ENCODE assay signal across 8 cellular contexts in the genomic region with DNA sequence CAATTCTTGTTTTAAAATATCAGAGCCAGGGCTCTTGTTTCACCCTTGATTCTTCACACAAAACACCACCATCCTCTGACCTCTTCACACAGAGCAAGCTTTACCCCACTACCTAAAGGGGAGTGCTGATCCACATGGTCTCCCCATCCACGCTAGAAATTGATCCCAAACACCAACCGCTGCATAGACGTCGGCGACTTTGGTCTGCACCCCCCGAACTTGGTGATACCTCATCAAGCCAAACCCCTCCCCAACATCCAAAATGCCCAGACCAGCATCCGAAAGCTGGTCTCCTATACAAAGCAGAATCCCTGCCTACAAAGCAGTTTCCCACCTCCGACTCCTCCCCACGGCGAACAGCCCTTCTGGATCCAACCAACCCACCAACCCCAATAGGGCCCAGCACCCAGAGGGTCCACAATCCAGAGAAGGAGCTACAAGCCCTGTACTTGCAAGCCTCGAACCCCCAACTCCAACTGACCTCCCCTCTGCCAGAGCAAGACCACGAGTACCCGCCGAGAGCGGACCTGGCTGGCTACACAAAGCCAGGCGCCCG. TPM values are rescaled to one million over a fixed set of nuclear protein-coding genes. Genes with fewer than 3 reads are reported as not detected.
DNase-seq lines count a peak whose midpoint lies in the region; ATAC-seq lines count a peak whose summit lies in the region.

No MANE protein-coding gene starts in this region.

- POLR2A ChIA-PET in activated CD4-positive, alpha-beta memory T cell treated with anti-CD3 and anti-CD28 coated beads for 36 hours (lab: Charles Lee) = interaction anchor here (0.8 to 3.3 kb wide), 10 partner anchors 7 to 139 kb away, joined by 3 to 70 read pairs (median 6); partner anchors contain the start of genes BCL2A1, MTHFS and ZFAND6

- peaks cover 20% of the 10 kb centered on the region for H3K4me1 Mint-ChIP-seq in activated CD4-positive, alpha-beta memory T cell treated with anti-CD3 and anti-CD28 coated beads for 36 hours (ENCODE audit: low read depth)

- H3K9ac ChIP-seq in iPS-18a (ENCODE audit: low read length) = peak overlapping the region; percentile 87
- peak overlapping the region in 4 of 5 donors; percentile 66 to 90 (median 84) for H3K9ac ChIP-seq in subcutaneous abdominal adipose tissue (ENCODE audit: low read length in 5 of 5)

- peaks cover 38% of the 10 kb centered on the region for H3K9me3 Mint-ChIP-seq in activated CD4-positive, alpha-beta memory T cell treated with anti-CD3 and anti-CD28 coated beads for 36 hours

- H3K9me3 ChIP-seq in iPS-18a (ENCODE audit: control insufficient read depth, low read depth, low read length) (peaks cover 26% of the 10 kb centered on the region), subcutaneous abdominal adipose tissue (ENCODE audit: control insufficient read depth in 5 of 5, low read length in 5 of 5) (peaks cover 0 to 43% (median 33%) of the 10 kb centered on the region in 5 donors)

- intact Hi-C loops in activated CD4-positive, alpha-beta memory T cell treated with anti-CD3 and anti-CD28 coated beads for 36 hours (cut with micrococcal nuclease) = loop anchor here (1.0 to 2.0 kb wide), 5 partner anchors 25 to 230 kb away; partner anchors contain the start of genes BCL2A1, FAH, MTHFS and ZFAND6

- H3K27ac ChIP-seq in iPS-18a (ENCODE audit: low read length) (peak overlapping the region; percentile 71), subcutaneous abdominal adipose tissue (ENCODE audit: low read depth, low read length) (peak overlapping the region; percentile 85)

- no peak for ATAC-seq in HG02763 (IDR thresholded peaks at IDR 0.05; ENCODE audit: unreplicated experiment)

- DNase-seq in NCI-H2171 treated with DMSO at 0.1 percent for 48 hours (lab: John Stamatoyannopoulos, UW) (peak; percentile 42), NCI-H2171 (lab: John Stamatoyannopoulos, UW) (no peak), DMS53 (lab: John Stamatoyannopoulos, UW) (no peak), dedifferentiated amniotic fluid mesenchymal stem cell (ENCODE audit: extremely low spot score) (no peak)
- DNase-seq in activated CD4-positive, alpha-beta memory T cell treated with anti-CD3 and anti-CD28 coated beads for 36 hours = no peak

- H3K27me3 ChIP-seq in iPS-18a (ENCODE audit: control insufficient read depth, insufficient read depth, low read length) = no peaks in the 10 kb centered on the region
- H3K27me3 ChIP-seq in subcutaneous abdominal adipose tissue (ENCODE audit: control insufficient read depth in 5 of 5, insufficient read depth in 4 of 5, low read length in 5 of 5) = no peaks in the 10 kb centered on the region

- peak overlapping the region; percentile 93 for H3K4me3 ChIP-seq in iPS-18a (ENCODE audit: low read length)
- H3K4me3 ChIP-seq in subcutaneous abdominal adipose tissue (ENCODE audit: low read depth in 1 of 5, low read length in 5 of 5) = peak overlapping the region; percentile 68 to 89 (median 84)

- H3K4me3 Mint-ChIP-seq in activated CD4-positive, alpha-beta memory T cell treated with anti-CD3 and anti-CD28 coated beads for 36 hours = peak overlapping the region; percentile 93

- no peaks in the 10 kb centered on the region for H3K27me3 Mint-ChIP-seq in activated CD4-positive, alpha-beta memory T cell treated with anti-CD3 and anti-CD28 coated beads for 36 hours

- no peaks in the 10 kb centered on the region for H3K4me1 ChIP-seq in iPS-18a (ENCODE audit: control insufficient read depth, low read depth, low read length)
- H3K4me1 ChIP-seq in subcutaneous abdominal adipose tissue (ENCODE audit: control insufficient read depth in 5 of 5, insufficient read depth in 5 of 5, low read length in 5 of 5) = peaks cover 0 to 16% (median 13%) of the 10 kb centered on the region in 5 donors

- H3K36me3 ChIP-seq in iPS-18a (ENCODE audit: control insufficient read depth, low read depth, low read length) (peaks cover 4% of the 10 kb centered on the region), subcutaneous abdominal adipose tissue (ENCODE audit: control insufficient read depth in 5 of 5, insufficient read depth in 5 of 5, low read length in 5 of 5) (peaks cover 0 to 6% (median 2%) of the 10 kb centered on the region in 5 donors)

- H3K36me3 Mint-ChIP-seq in activated CD4-positive, alpha-beta memory T cell treated with anti-CD3 and anti-CD28 coated beads for 36 hours = peaks cover 51% of the 10 kb centered on the region

- peak overlapping the region; percentile 95 for H3K27ac Mint-ChIP-seq in activated CD4-positive, alpha-beta memory T cell treated with anti-CD3 and anti-CD28 coated beads for 36 hours

- CTCF ChIA-PET in activated CD4-positive, alpha-beta memory T cell treated with anti-CD3 and anti-CD28 coated beads for 36 hours (lab: Charles Lee) = interaction anchor here (0.5 to 2.7 kb wide), 11 partner anchors 19 to 543 kb away, joined by 3 to 15 read pairs (median 4); partner anchors contain the start of genes BCL2A1 and MTHFS

RNA-seq across cellular contexts. Expression of gene MTHFS, which starts 25.8 kb away (rescaled TPM):
- total RNA-seq in activated CD4-positive, alpha-beta memory T cell treated with anti-CD3 and anti-CD28 coated beads for 36 hours = 10 to 100 TPM; 46.2 to 49.4 TPM

RNA-seq across cellular contexts. Expression of gene BCL2A1, which starts 48.4 kb away (rescaled TPM):
- total RNA-seq in activated CD4-positive, alpha-beta memory T cell treated with anti-CD3 and anti-CD28 coated beads for 36 hours = 100 to 1,000 TPM; 110 to 111 TPM
